ENCODE assay signal across 2 cellular contexts in genomic region chr15:64343222-64343621, GRCh38.
TF ChIP-seq lines count a peak whose summit lies in the region.

No MANE protein-coding gene starts in this region.

TF ChIP-seq in GM23338, 12 proteins besides CTCF, POLR2A, EP300 and RAD21:
- no peak for TF ChIP-seq ETS1 (IDR thresholded peaks at IDR 0.05)

TF ChIP-seq in K562, 482 proteins besides CTCF, POLR2A, EP300 and RAD21:
- no peak for TF ChIP-seq SMARCE1 (IDR thresholded peaks at IDR 0.05)
- TF ChIP-seq GTF2B (IDR thresholded peaks at IDR 0.05; ENCODE audit: extremely low read depth, insufficient read length): no peak
- TF ChIP-seq BRCA1 (IDR thresholded peaks at IDR 0.05): no peak
- TF ChIP-seq BRCA1 (CRISPR knock-in tag; IDR thresholded peaks at IDR 0.05): no peak
- TF ChIP-seq CLOCK (CRISPR knock-in tag; IDR thresholded peaks at IDR 0.05; ENCODE audit: borderline replicate concordance): no peak
- TF ChIP-seq MCM7 (IDR thresholded peaks at IDR 0.05): no peak
- no peak for TF ChIP-seq ZNF184 (CRISPR knock-in tag; IDR thresholded peaks at IDR 0.05)
- no peak for TF ChIP-seq CBFA2T3 (IDR thresholded peaks at IDR 0.05)
- TF ChIP-seq ZNF518B (CRISPR knock-in tag; IDR thresholded peaks at IDR 0.05): no peak
- TF ChIP-seq E2F4 (CRISPR knock-in tag; IDR thresholded peaks at IDR 0.05; ENCODE audit: low read depth): no peak
- no peak for TF ChIP-seq FOXP4 (CRISPR knock-in tag; IDR thresholded peaks at IDR 0.05; ENCODE audit: borderline replicate concordance)
- TF ChIP-seq ZKSCAN1 (IDR thresholded peaks at IDR 0.05; ENCODE audit: low read depth, low read length): no peak
- no peak for TF ChIP-seq RBM25 (IDR thresholded peaks at IDR 0.05; ENCODE audit: low read depth, low read length, severe bottlenecking)
- no peak for TF ChIP-seq PATZ1 (CRISPR knock-in tag; IDR thresholded peaks at IDR 0.05; ENCODE audit: borderline replicate concordance)
- no peak for TF ChIP-seq BACH1 (tag; IDR thresholded peaks at IDR 0.05)
- TF ChIP-seq ZBTB8A (IDR thresholded peaks at IDR 0.05; ENCODE audit: partially characterized antibody): no peak
- no peak for TF ChIP-seq ZHX1 (conservative IDR thresholded peaks at IDR 0.05; ENCODE audit: low read length)
- no peak for TF ChIP-seq ZNF644 (tag; IDR thresholded peaks at IDR 0.05; ENCODE audit: low read depth)
- no peak for TF ChIP-seq ETV5 (CRISPR knock-in tag; IDR thresholded peaks at IDR 0.05; ENCODE audit: low read depth)
